ENCODE assay signal across 15 cellular contexts in the genomic region with DNA sequence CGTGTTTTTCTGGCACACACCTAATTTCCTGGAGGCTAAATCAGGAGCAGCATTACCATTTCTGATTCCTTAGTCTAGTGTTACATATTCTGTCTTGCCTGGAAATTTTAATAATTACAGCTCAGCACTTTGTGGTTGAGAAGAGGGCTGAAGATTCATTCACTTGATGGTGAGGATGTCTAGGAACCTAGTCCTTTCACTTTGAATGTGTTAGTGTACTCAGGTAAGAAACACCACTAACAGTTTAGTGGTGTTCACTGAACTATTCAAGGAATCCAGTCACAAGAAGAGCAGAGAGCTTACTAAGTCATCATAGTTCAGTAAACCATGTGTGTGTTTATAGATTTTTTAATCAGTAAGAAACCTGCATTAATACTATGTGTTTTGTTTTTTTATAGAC.
DNase-seq lines count a peak whose midpoint lies in the region; ATAC-seq and TF ChIP-seq lines count a peak whose summit lies in the region.
"Had no signal": no experiment of that assay in that cellular context is flagged by ENCODE, and none has a peak within 500 bp of the region (broad histone marks: within the 10 kb centered on the region; RNA-seq: fewer than 3 reads in every experiment).

No MANE protein-coding gene starts in this region.

- ATAC-seq in HG03565 (IDR thresholded peaks at IDR 0.05; ENCODE audit: unreplicated experiment), result peak; percentile 70
- ATAC-seq in central memory CD8-positive, alpha-beta T cell (replicated peaks; ENCODE audit: extremely low read depth, poor library complexity, severe bottlenecking), result no peak
- no peak for ATAC-seq in HG03108 (IDR thresholded peaks at IDR 0.05; ENCODE audit: unreplicated experiment)
- ATAC-seq: HCT116 had no signal

- no peak overlapping the region for H3K4me3 Mint-ChIP-seq in activated naive CD4-positive, alpha-beta T cell treated with anti-CD3 and anti-CD28 coated beads, Interleukin-2, amount 10 ng/mL, durations not matched to agents 7 days and 5 days
- peak overlapping the region; percentile 29 for H3K4me3 Mint-ChIP-seq in central memory CD8-positive, alpha-beta T cell
- no peak overlapping the region for H3K4me3 Mint-ChIP-seq in type B pancreatic cell

- CTCF ChIA-PET in activated naive CD4-positive, alpha-beta T cell treated with anti-CD3 and anti-CD28 coated beads, Interleukin-2, amount 10 ng/mL, durations not matched to agents 7 days and 5 days (lab: Charles Lee), result interaction anchor here (1.3 to 1.5 kb wide), 3 partner anchors 11 to 131 kb away, joined by 4 to 5 read pairs (median 4); a partner anchor contains a TSS

- H3K36me3 Mint-ChIP-seq in activated naive CD4-positive, alpha-beta T cell treated with anti-CD3 and anti-CD28 coated beads, Interleukin-2, amount 10 ng/mL, durations not matched to agents 7 days and 5 days, result peaks cover 66% of the 10 kb centered on the region
- H3K36me3 Mint-ChIP-seq in central memory CD8-positive, alpha-beta T cell (ENCODE audit: insufficient read depth), result peaks cover 31% of the 10 kb centered on the region
- H3K36me3 Mint-ChIP-seq in type B pancreatic cell, result peaks cover 24% of the 10 kb centered on the region

- H3K9me3 Mint-ChIP-seq in activated naive CD4-positive, alpha-beta T cell treated with anti-CD3 and anti-CD28 coated beads, Interleukin-2, amount 10 ng/mL, durations not matched to agents 7 days and 5 days, result no peaks in the 10 kb centered on the region
- H3K9me3 Mint-ChIP-seq in central memory CD8-positive, alpha-beta T cell, result no peaks in the 10 kb centered on the region
- H3K9me3 Mint-ChIP-seq in type B pancreatic cell, result no peaks in the 10 kb centered on the region

- no peak for TF ChIP-seq CTCF in type B pancreatic cell (conservative IDR thresholded peaks at IDR 0.05)

- H3K4me1 Mint-ChIP-seq in activated naive CD4-positive, alpha-beta T cell treated with anti-CD3 and anti-CD28 coated beads, Interleukin-2, amount 10 ng/mL, durations not matched to agents 7 days and 5 days, result peaks cover 42% of the 10 kb centered on the region
- peaks cover 20% of the 10 kb centered on the region for H3K4me1 Mint-ChIP-seq in central memory CD8-positive, alpha-beta T cell
- peaks cover 4% of the 10 kb centered on the region for H3K4me1 Mint-ChIP-seq in type B pancreatic cell (ENCODE audit: unreplicated experiment)

- H3K27me3 Mint-ChIP-seq in activated naive CD4-positive, alpha-beta T cell treated with anti-CD3 and anti-CD28 coated beads, Interleukin-2, amount 10 ng/mL, durations not matched to agents 7 days and 5 days, result no peaks in the 10 kb centered on the region
- no peaks in the 10 kb centered on the region for H3K27me3 Mint-ChIP-seq in central memory CD8-positive, alpha-beta T cell
- no peaks in the 10 kb centered on the region for H3K27me3 Mint-ChIP-seq in type B pancreatic cell
- H3K27me3 Mint-ChIP-seq: progenitor cell of endocrine pancreas had no signal

- no peak for DNase-seq in activated naive CD4-positive, alpha-beta T cell treated with anti-CD3 and anti-CD28 coated beads, Interleukin-2, amount 10 ng/mL, durations not matched to agents 7 days and 5 days
- DNase-seq in activated naive CD4-positive, alpha-beta T cell treated with anti-CD3 and anti-CD28 coated beads, Interleukin-2, amount 50 U/mL, for 16 hours, result no peak
- no peak for DNase-seq in central memory CD8-positive, alpha-beta T cell (ENCODE audit: low spot score in 2 of 2)
- no peak for DNase-seq in type B pancreatic cell (ENCODE audit: extremely low spot score, unreplicated experiment)
- DNase-seq in amniotic stem cell (lab: John Stamatoyannopoulos, UW), result no peak
- DNase-seq in mucosa of gallbladder (ENCODE audit: low spot score), result no peak
- DNase-seq: activated effector memory CD4-positive, alpha-beta T cell treated with anti-CD3 and anti-CD28 coated beads, Interleukin-2, amount 50 U/mL, for 16 hours; DMS53; NCI-H1436; NCI-H82; Right ventricle myocardium superior had no signal

- peak overlapping the region; percentile 79 for H3K27ac Mint-ChIP-seq in activated naive CD4-positive, alpha-beta T cell treated with anti-CD3 and anti-CD28 coated beads, Interleukin-2, amount 10 ng/mL, durations not matched to agents 7 days and 5 days
- peak overlapping the region; percentile 76 for H3K27ac Mint-ChIP-seq in central memory CD8-positive, alpha-beta T cell (ENCODE audit: low read depth)
- H3K27ac Mint-ChIP-seq in type B pancreatic cell, result peak overlapping the region; percentile 16
- H3K27ac Mint-ChIP-seq: progenitor cell of endocrine pancreas had no signal

Comparison
In these comparisons a context has a peak if more than half of its experiments do, and no peak if none do; other contexts are left out.
1. H3K27ac Mint-ChIP-seq: peak in every context shown above with its lines; median percentile 79 in activated naive CD4-positive, alpha-beta T cell treated with anti-CD3 and anti-CD28 coated beads, Interleukin-2, amount 10 ng/mL, durations not matched to agents 7 days and 5 days; 76 in central memory CD8-positive, alpha-beta T cell; 16 in type B pancreatic cell.